8 cellular contexts compared by ENCODE assay signal in genomic region chr10:70540089-70540788, GRCh38.
DNase-seq lines count a peak whose midpoint lies in the region; ATAC-seq, FAIRE-seq and TF ChIP-seq lines count a peak whose summit lies in the region.

No MANE protein-coding gene starts in this region.

- peaks cover 25% of the 10 kb centered on the region for H3K27me3 Mint-ChIP-seq in endothelial cell (ENCODE audit: unreplicated experiment)
- no peaks in the 10 kb centered on the region for H3K27me3 Mint-ChIP-seq in osteocyte (ENCODE audit: unreplicated experiment)

- TF ChIP-seq CTCF in endothelial cell (IDR thresholded peaks at IDR 0.05; ENCODE audit: unreplicated experiment), result peak; percentile 55
- TF ChIP-seq CTCF in osteocyte (IDR thresholded peaks at IDR 0.05), result peak; percentile 70

- no peaks in the 10 kb centered on the region for H3K9me3 Mint-ChIP-seq in endothelial cell (ENCODE audit: unreplicated experiment)
- H3K9me3 Mint-ChIP-seq in osteocyte (ENCODE audit: unreplicated experiment), result no peaks in the 10 kb centered on the region

- in situ Hi-C loops in SK-MEL-5 (cut with HindIII; ENCODE audit: low pct_unique_long_range_greater_than_20kb, low sequenced_read_pairs), result no loop called here

- TF ChIP-seq POLR2A in GM12891 (IDR thresholded peaks at IDR 0.05; ENCODE audit: low read depth, low read length), result no peak

- peak; percentile 78 for FAIRE-seq in GM12891 (lab: Jason Lieb, UNC)

- H3K4me3 Mint-ChIP-seq in endothelial cell (ENCODE audit: unreplicated experiment) (peak overlapping the region; percentile 81), osteocyte (ENCODE audit: unreplicated experiment) (no peak overlapping the region)

- ATAC-seq in HG03571 (IDR thresholded peaks at IDR 0.05; ENCODE audit: unreplicated experiment) (no peak), HG02938 (IDR thresholded peaks at IDR 0.05; ENCODE audit: unreplicated experiment) (no peak), GM21723 (IDR thresholded peaks at IDR 0.05; ENCODE audit: unreplicated experiment) (no peak), HG03108 (IDR thresholded peaks at IDR 0.05; ENCODE audit: unreplicated experiment) (no peak)

- H3K27ac Mint-ChIP-seq in endothelial cell (ENCODE audit: unreplicated experiment), result peak overlapping the region; percentile 45
- H3K27ac Mint-ChIP-seq in osteocyte (ENCODE audit: unreplicated experiment), result no peak overlapping the region

- peak; percentile 69 for DNase-seq in GM12891 (ENCODE audit: insufficient read length, low spot score)
- peak; percentile 44 for DNase-seq in SK-MEL-5 (ENCODE audit: low read depth, low spot score)
- DNase-seq in endothelial cell (ENCODE audit: low spot score), result peak; percentile 62
- no peak for DNase-seq in osteocyte (ENCODE audit: extremely low spot score, unreplicated experiment)

- H3K36me3 Mint-ChIP-seq in endothelial cell (ENCODE audit: low read depth, unreplicated experiment), result peaks cover 51% of the 10 kb centered on the region
- no peaks in the 10 kb centered on the region for H3K36me3 Mint-ChIP-seq in osteocyte (ENCODE audit: unreplicated experiment)

- H3K4me1 Mint-ChIP-seq in endothelial cell (ENCODE audit: unreplicated experiment) (peaks cover 26% of the 10 kb centered on the region), osteocyte (ENCODE audit: unreplicated experiment) (peaks cover 3% of the 10 kb centered on the region)

TF ChIP-seq in GM12891, 5 proteins besides CTCF, POLR2A, EP300 and RAD21:
- TF ChIP-seq POLR2AphosphoS5 (IDR thresholded peaks at IDR 0.05; ENCODE audit: low read depth, low read length) (no peak), PAX5 (IDR thresholded peaks at IDR 0.05; ENCODE audit: insufficient read depth, low read length, severe bottlenecking) (no peak), SPI1 (IDR thresholded peaks at IDR 0.05; ENCODE audit: low read depth, low read length) (no peak), TAF1 (IDR thresholded peaks at IDR 0.05; ENCODE audit: low read depth, low read length) (no peak), POU2F2 (IDR thresholded peaks at IDR 0.05; ENCODE audit: low read depth, low read length) (no peak)
